In the genomic region with DNA sequence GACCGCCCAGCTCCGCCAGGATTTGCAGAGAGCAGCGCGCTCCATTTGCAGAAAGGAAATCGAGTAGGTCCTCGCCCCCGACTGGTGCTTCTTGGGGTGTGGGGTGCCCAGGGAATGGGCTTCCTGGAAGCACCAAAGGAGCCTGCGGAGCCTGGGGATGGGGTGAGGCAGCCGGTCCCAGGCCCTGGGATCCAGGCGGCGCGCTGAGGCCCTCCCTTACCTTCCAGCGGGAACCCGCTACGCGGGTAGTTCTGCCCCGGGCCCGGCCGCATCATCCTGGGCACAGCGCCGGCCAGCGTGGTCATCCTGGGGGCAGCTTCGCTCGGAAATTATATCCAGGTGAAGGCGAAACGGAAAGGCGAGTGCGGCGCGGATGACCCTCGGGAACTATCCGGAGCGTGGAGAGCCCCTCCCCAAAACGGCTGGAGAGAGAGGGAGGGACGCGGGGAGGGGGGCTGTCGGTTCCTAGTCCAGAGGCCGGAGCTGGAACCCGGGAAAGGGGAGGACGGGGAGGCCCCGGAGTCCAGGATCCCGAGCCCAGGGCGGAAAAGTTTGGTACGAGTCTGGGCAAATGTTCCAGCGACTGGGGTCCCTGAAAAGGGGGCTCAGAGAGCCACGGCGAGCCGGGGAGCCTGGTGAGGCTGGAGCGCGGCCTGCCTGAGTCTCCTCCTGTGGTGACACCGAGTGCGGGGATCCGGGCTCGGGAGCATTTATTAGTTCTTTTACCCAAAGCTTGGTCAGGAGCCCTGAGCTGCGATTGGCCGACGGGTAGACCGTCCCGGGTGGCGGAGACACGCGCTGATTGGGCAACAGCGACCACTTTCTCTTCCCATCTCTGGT, we compare ENCODE assay signal across 9 cellular contexts. TPM values are rescaled to one million over a fixed set of nuclear protein-coding genes. Genes with fewer than 3 reads are reported as not detected.
A peak's percentile ranks its signal among the peaks of the same experiment; 100 is the strongest.
DNase-seq lines count a peak whose midpoint lies in the region; ATAC-seq lines count a peak whose summit lies in the region.
"Had no signal": no experiment of that assay in that cellular context is flagged by ENCODE, and none has a peak within 500 bp of the region (broad histone marks: within the 10 kb centered on the region; RNA-seq: fewer than 3 reads in every experiment).

TSS of gene PAX3 (minus strand) at position 688 of the 840 bp plus-strand sequence. CDS start at position 305, 383 bp downstream.

- H3K9me3 Mint-ChIP-seq in activated CD8-positive, alpha-beta memory T cell treated with anti-CD3 and anti-CD28 coated beads, Interleukin-2, amount 10 ng/mL, durations not matched to agents 7 days and 5 days (ENCODE audit: low read depth), result peaks cover 4% of the 10 kb centered on the region
- peaks cover 11% of the 10 kb centered on the region for H3K9me3 Mint-ChIP-seq in activated T-helper 1 cell treated with anti-CD3 and anti-CD28 coated beads, Interleukin-12 subunit alpha, Interleukin-12 subunit beta, Interleukin-2, Interleukin-4 antibody, amounts not matched to agents 30 ng/mL and 10 ng/mL and 1 ng/mL, durations not matched to agents 14 hours and 24 hours and 36 hours
- peaks cover 12% of the 10 kb centered on the region for H3K9me3 Mint-ChIP-seq in activated naive CD8-positive, alpha-beta T cell treated with anti-CD3 and anti-CD28 coated beads, Interleukin-2, amount 50 U/mL, for 24 hours

- peaks cover 96% of the 10 kb centered on the region for H3K27me3 Mint-ChIP-seq in activated CD8-positive, alpha-beta memory T cell treated with anti-CD3 and anti-CD28 coated beads, Interleukin-2, amount 10 ng/mL, durations not matched to agents 7 days and 5 days
- peaks cover 88% of the 10 kb centered on the region for H3K27me3 Mint-ChIP-seq in activated T-helper 1 cell treated with anti-CD3 and anti-CD28 coated beads, Interleukin-12 subunit alpha, Interleukin-12 subunit beta, Interleukin-2, Interleukin-4 antibody, amounts not matched to agents 30 ng/mL and 10 ng/mL and 1 ng/mL, durations not matched to agents 14 hours and 24 hours and 36 hours (ENCODE audit: insufficient read depth)
- peaks cover 92% of the 10 kb centered on the region for H3K27me3 Mint-ChIP-seq in activated naive CD8-positive, alpha-beta T cell treated with anti-CD3 and anti-CD28 coated beads, Interleukin-2, amount 50 U/mL, for 24 hours

- peak within 1 kb of the TSS in 1 of 5 donors; percentile 17 for H3K9ac ChIP-seq in subcutaneous abdominal adipose tissue (ENCODE audit: low read length in 5 of 5)

- H3K27ac ChIP-seq in subcutaneous abdominal adipose tissue (ENCODE audit: low read depth, low read length), result no peak within 1 kb of the TSS

- peak within 1 kb of the TSS; percentile 10 to 48 (median 38) for H3K4me3 ChIP-seq in subcutaneous abdominal adipose tissue (ENCODE audit: low read depth in 1 of 5, low read length in 5 of 5)

- peaks cover 0 to 65% (median 46%) of the 10 kb centered on the region in 5 donors for H3K4me1 ChIP-seq in subcutaneous abdominal adipose tissue (ENCODE audit: control insufficient read depth in 5 of 5, insufficient read depth in 5 of 5, low read length in 5 of 5)

- CTCF ChIA-PET in activated CD8-positive, alpha-beta memory T cell treated with anti-CD3 and anti-CD28 coated beads, Interleukin-2, amount 10 ng/mL, durations not matched to agents 7 days and 5 days (lab: Charles Lee), result no interaction called here

- ATAC-seq in activated CD8-positive, alpha-beta memory T cell treated with anti-CD3 and anti-CD28 coated beads, Interleukin-2, amount 10 ng/mL, durations not matched to agents 7 days and 5 days, result no peak
- ATAC-seq in activated naive CD8-positive, alpha-beta T cell treated with anti-CD3 and anti-CD28 coated beads, Interleukin-2, amount 50 U/mL, for 24 hours, result no peak

- H3K36me3 Mint-ChIP-seq in activated CD8-positive, alpha-beta memory T cell treated with anti-CD3 and anti-CD28 coated beads, Interleukin-2, amount 10 ng/mL, durations not matched to agents 7 days and 5 days, result peaks cover 7% of the 10 kb centered on the region
- peaks cover 3% of the 10 kb centered on the region for H3K36me3 Mint-ChIP-seq in activated T-helper 1 cell treated with anti-CD3 and anti-CD28 coated beads, Interleukin-12 subunit alpha, Interleukin-12 subunit beta, Interleukin-2, Interleukin-4 antibody, amounts not matched to agents 30 ng/mL and 10 ng/mL and 1 ng/mL, durations not matched to agents 14 hours and 24 hours and 36 hours (ENCODE audit: low read depth)
- peaks cover 5% of the 10 kb centered on the region for H3K36me3 Mint-ChIP-seq in activated naive CD8-positive, alpha-beta T cell treated with anti-CD3 and anti-CD28 coated beads, Interleukin-2, amount 50 U/mL, for 24 hours (ENCODE audit: low read depth)

- H3K4me3 Mint-ChIP-seq in activated CD8-positive, alpha-beta memory T cell treated with anti-CD3 and anti-CD28 coated beads, Interleukin-2, amount 10 ng/mL, durations not matched to agents 7 days and 5 days, result peak within 1 kb of the TSS; percentile 5
- no peak within 1 kb of the TSS for H3K4me3 Mint-ChIP-seq in activated T-helper 1 cell treated with anti-CD3 and anti-CD28 coated beads, Interleukin-12 subunit alpha, Interleukin-12 subunit beta, Interleukin-2, Interleukin-4 antibody, amounts not matched to agents 30 ng/mL and 10 ng/mL and 1 ng/mL, durations not matched to agents 14 hours and 24 hours and 36 hours
- no peak within 1 kb of the TSS for H3K4me3 Mint-ChIP-seq in activated naive CD8-positive, alpha-beta T cell treated with anti-CD3 and anti-CD28 coated beads, Interleukin-2, amount 50 U/mL, for 24 hours

- H3K27me3 ChIP-seq in subcutaneous abdominal adipose tissue (ENCODE audit: control insufficient read depth in 5 of 5, insufficient read depth in 4 of 5, low read length in 5 of 5), result peaks cover 87 to 95% (median 93%) of the 10 kb centered on the region in 5 donors

- peak within 1 kb of the TSS; percentile 21 for H3K27ac Mint-ChIP-seq in activated CD8-positive, alpha-beta memory T cell treated with anti-CD3 and anti-CD28 coated beads, Interleukin-2, amount 10 ng/mL, durations not matched to agents 7 days and 5 days
- H3K27ac Mint-ChIP-seq in activated T-helper 1 cell treated with anti-CD3 and anti-CD28 coated beads, Interleukin-12 subunit alpha, Interleukin-12 subunit beta, Interleukin-2, Interleukin-4 antibody, amounts not matched to agents 30 ng/mL and 10 ng/mL and 1 ng/mL, durations not matched to agents 14 hours and 24 hours and 36 hours, result peak within 1 kb of the TSS; percentile 77
- H3K27ac Mint-ChIP-seq in activated naive CD8-positive, alpha-beta T cell treated with anti-CD3 and anti-CD28 coated beads, Interleukin-2, amount 50 U/mL, for 24 hours, result no peak within 1 kb of the TSS

- no peaks in the 10 kb centered on the region for H3K36me3 ChIP-seq in subcutaneous abdominal adipose tissue (ENCODE audit: control insufficient read depth in 5 of 5, insufficient read depth in 5 of 5, low read length in 5 of 5)

- H3K4me1 Mint-ChIP-seq in activated CD8-positive, alpha-beta memory T cell treated with anti-CD3 and anti-CD28 coated beads, Interleukin-2, amount 10 ng/mL, durations not matched to agents 7 days and 5 days, result peaks cover 18% of the 10 kb centered on the region
- peaks cover 5% of the 10 kb centered on the region for H3K4me1 Mint-ChIP-seq in activated T-helper 1 cell treated with anti-CD3 and anti-CD28 coated beads, Interleukin-12 subunit alpha, Interleukin-12 subunit beta, Interleukin-2, Interleukin-4 antibody, amounts not matched to agents 30 ng/mL and 10 ng/mL and 1 ng/mL, durations not matched to agents 14 hours and 24 hours and 36 hours (ENCODE audit: low read depth)
- peaks cover 30% of the 10 kb centered on the region for H3K4me1 Mint-ChIP-seq in activated naive CD8-positive, alpha-beta T cell treated with anti-CD3 and anti-CD28 coated beads, Interleukin-2, amount 50 U/mL, for 24 hours

- intact Hi-C loops in activated T-helper 1 cell treated with anti-CD3 and anti-CD28 coated beads, Interleukin-12 subunit alpha, Interleukin-12 subunit beta, Interleukin-2, Interleukin-4 antibody, amounts not matched to agents 30 ng/mL and 10 ng/mL and 1 ng/mL, durations not matched to agents 14 hours and 24 hours and 36 hours (cut with micrococcal nuclease), result loop anchor here (5.0 kb wide), 1 partner anchor 56 kb away; no protein-coding TSS in a partner anchor

- no peaks in the 10 kb centered on the region for H3K9me3 ChIP-seq in subcutaneous abdominal adipose tissue (ENCODE audit: control insufficient read depth in 5 of 5, low read length in 5 of 5)

- no peak for DNase-seq in activated CD8-positive, alpha-beta memory T cell treated with anti-CD3 and anti-CD28 coated beads, Interleukin-2, amount 10 ng/mL, durations not matched to agents 7 days and 5 days
- no peak for DNase-seq in activated CD8-positive, alpha-beta memory T cell treated with anti-CD3 and anti-CD28 coated beads, Interleukin-2, amount 50 U/mL, for 4 hours
- DNase-seq in activated T-helper 1 cell treated with anti-CD3 and anti-CD28 coated beads, Interleukin-12 subunit alpha, Interleukin-12 subunit beta, Interleukin-2, Interleukin-4 antibody, amounts not matched to agents 30 ng/mL and 10 ng/mL and 1 ng/mL, durations not matched to agents 14 hours and 24 hours and 36 hours (ENCODE audit: low spot score), result no peak
- peak; percentile 78 for DNase-seq in islet precursor cell
- DNase-seq in NCI-H446 (lab: John Stamatoyannopoulos, UW), result no peak
- no peak for DNase-seq in activated gamma-delta T cell treated with Interleukin-2 at 50 U/mL for 16 hours
- no peak for DNase-seq in activated naive CD8-positive, alpha-beta T cell treated with anti-CD3 and anti-CD28 coated beads, Interleukin-2, amount 50 U/mL, for 24 hours

RNA-seq across cellular contexts. Expression of gene PAX3, which starts in this region (rescaled TPM):
- total RNA-seq in activated CD8-positive, alpha-beta memory T cell treated with anti-CD3 and anti-CD28 coated beads, Interleukin-2, amount 10 ng/mL, durations not matched to agents 7 days and 5 days, result not detected
- total RNA-seq in activated T-helper 1 cell treated with anti-CD3 and anti-CD28 coated beads, Interleukin-12 subunit alpha, Interleukin-12 subunit beta, Interleukin-2, Interleukin-4 antibody, amounts not matched to agents 30 ng/mL and 10 ng/mL and 1 ng/mL, durations not matched to agents 14 hours and 24 hours and 36 hours, result not detected in 2 replicates
- total RNA-seq: HT1080 had no signal
